Comparison of ENCODE assay signal across 9 cellular contexts in genomic region chr9:112809351-112809848, GRCh38. TPM values are rescaled to one million over a fixed set of nuclear protein-coding genes. Genes with fewer than 3 reads are reported as not detected.
DNase-seq lines count a peak whose midpoint lies in the region; ATAC-seq, FAIRE-seq and TF ChIP-seq lines count a peak whose summit lies in the region.
"Had no signal": no experiment of that assay in that cellular context is flagged by ENCODE, and none has a peak within 500 bp of the region (broad histone marks: within the 10 kb centered on the region; RNA-seq: fewer than 3 reads in every experiment).

No MANE protein-coding gene starts in this region.

- no peak for DNase-seq in effector memory CD8-positive, alpha-beta T cell
- no peak for DNase-seq in NCI-H146 (lab: John Stamatoyannopoulos, UW)
- DNase-seq in NCI-H69 (lab: John Stamatoyannopoulos, UW): no peak
- no peak for DNase-seq in RCC 7860 (ENCODE audit: low spot score)
- DNase-seq in type B pancreatic cell (ENCODE audit: extremely low spot score, unreplicated experiment): no peak
- DNase-seq: heart left ventricle had no signal

- ATAC-seq in GM18498 (IDR thresholded peaks at IDR 0.05; ENCODE audit: unreplicated experiment) (peak; percentile 99), GM21423 (IDR thresholded peaks at IDR 0.05; ENCODE audit: unreplicated experiment) (peak; percentile 98), HG03342 (IDR thresholded peaks at IDR 0.05; ENCODE audit: unreplicated experiment) (peak; percentile 97)
- ATAC-seq in effector memory CD8-positive, alpha-beta T cell (replicated peaks): peak; percentile 53

- no peaks in the 10 kb centered on the region for H3K9me3 Mint-ChIP-seq in effector memory CD8-positive, alpha-beta T cell
- H3K9me3 Mint-ChIP-seq in type B pancreatic cell: no peaks in the 10 kb centered on the region

- no peak for FAIRE-seq in RCC 7860 (lab: Jason Lieb, UNC)

- peaks cover 10% of the 10 kb centered on the region for H3K36me3 Mint-ChIP-seq in effector memory CD8-positive, alpha-beta T cell (ENCODE audit: insufficient read depth)
- H3K36me3 Mint-ChIP-seq in type B pancreatic cell: peaks cover 11% of the 10 kb centered on the region

- no peaks in the 10 kb centered on the region for H3K27me3 Mint-ChIP-seq in effector memory CD8-positive, alpha-beta T cell
- no peaks in the 10 kb centered on the region for H3K27me3 Mint-ChIP-seq in type B pancreatic cell

- peaks cover 2 to 6% of the 10 kb centered on the region in 2 donors for H3K4me1 Mint-ChIP-seq in effector memory CD8-positive, alpha-beta T cell (ENCODE audit: low read depth in 2 of 2)
- H3K4me1 Mint-ChIP-seq in type B pancreatic cell (ENCODE audit: unreplicated experiment): no peaks in the 10 kb centered on the region

- H3K4me3 Mint-ChIP-seq in effector memory CD8-positive, alpha-beta T cell: no peak overlapping the region
- H3K4me3 Mint-ChIP-seq in type B pancreatic cell: no peak overlapping the region

- H3K27ac Mint-ChIP-seq in effector memory CD8-positive, alpha-beta T cell: no peak overlapping the region
- no peak overlapping the region for H3K27ac Mint-ChIP-seq in type B pancreatic cell

- TF ChIP-seq CTCF in type B pancreatic cell (conservative IDR thresholded peaks at IDR 0.05): no peak

RNA-seq across cellular contexts. Expression of gene SNX30, which starts 58.8 kb away (rescaled TPM):
- 7.7 and 10.6 TPM in 2 replicates for total RNA-seq in type B pancreatic cell (ENCODE audit: low replicate concordance)
